Comparison of ENCODE assay signal across 1 cellular context in genomic region chrX:153687121-153688039, GRCh38.
TF ChIP-seq lines count a peak whose summit lies in the region.

TSS of gene SLC6A8 (plus strand) at chrX:153687926. CDS start at chrX:153688575, 649 bp downstream.

TF ChIP-seq in K562, 482 proteins besides CTCF, POLR2A, EP300 and RAD21 (continued from another document):
- TF ChIP-seq MAZ (CRISPR knock-in tag; conservative IDR thresholded peaks at IDR 0.05 in 1 of 2, IDR thresholded peaks at IDR 0.05 in 1 of 2) (0 out of 4 replicates have a peak, but pooled peaks have one; percentile 16 to 26), HNRNPK (IDR thresholded peaks at IDR 0.05; ENCODE audit: low read depth, low read length, poor library complexity, severe bottlenecking) (peak; percentile 55), KDM5B (IDR thresholded peaks at IDR 0.05; ENCODE audit: insufficient replicate concordance, low read depth, low read length) (peak; percentile 76), RBFOX2 (IDR thresholded peaks at IDR 0.05; ENCODE audit: low read depth, low read length) (peak; percentile 69), MBD2 (IDR thresholded peaks at IDR 0.05; ENCODE audit: borderline replicate concordance, low read depth) (0 out of 2 replicates have a peak, but pooled peaks have one; percentile 36), ZFX (CRISPR knock-in tag; IDR thresholded peaks at IDR 0.05) (peak; percentile 7; the same call in 1 of the 2 replicates), TAF1 (IDR thresholded peaks at IDR 0.05; ENCODE audit: control insufficient read depth, extremely low read depth, insufficient read depth, low read length, severe bottlenecking) (peak; percentile 60), HDAC2 (IDR thresholded peaks at IDR 0.05) (no peak), JUND (IDR thresholded peaks at IDR 0.05; ENCODE audit: borderline replicate concordance, low read depth, low read length) (0 out of 2 replicates have a peak, but pooled peaks have one; percentile 37), JUND (tag; IDR thresholded peaks at IDR 0.05; ENCODE audit: borderline replicate concordance, low read depth, low read length) (no peak; the same call in 2 of the 3 replicates), ZNF57 (CRISPR knock-in tag; IDR thresholded peaks at IDR 0.05) (no peak), PML (IDR thresholded peaks at IDR 0.05; ENCODE audit: low read length) (peak; percentile 25; the same call in 1 of the 2 replicates), SLC30A9 (CRISPR knock-in tag; IDR thresholded peaks at IDR 0.05) (no peak), ARNT (IDR thresholded peaks at IDR 0.05) (no peak), ZBTB7A (IDR thresholded peaks at IDR 0.05; ENCODE audit: borderline replicate concordance, control insufficient read depth, low read depth, low read length) (peak; percentile 51; the same call in 1 of the 2 replicates), CREM (IDR thresholded peaks at IDR 0.05; ENCODE audit: low read depth) (0 out of 2 replicates have a peak, but pooled peaks have one; percentile 37), CTCFL (IDR thresholded peaks at IDR 0.05; ENCODE audit: borderline replicate concordance, insufficient read depth, low read depth, low read length, poor library complexity, severe bottlenecking) (peak; percentile 64), CBFB (CRISPR knock-in tag; IDR thresholded peaks at IDR 0.05) (no peak), U2AF2 (optimal IDR thresholded peaks at IDR 0.05; ENCODE audit: low read depth, low read length) (no peak), VEZF1 (CRISPR knock-in tag; IDR thresholded peaks at IDR 0.05) (peak; percentile 82), BCLAF1 (IDR thresholded peaks at IDR 0.05; ENCODE audit: borderline replicate concordance in 1 of 2, control insufficient read depth in 1 of 2, low read depth in 2 of 2, low read length in 1 of 2) (no peak), POLR2H (tag; IDR thresholded peaks at IDR 0.05; ENCODE audit: low read depth) (peak; percentile 57), POLR2G (IDR thresholded peaks at IDR 0.05; ENCODE audit: low read depth, low read length) (peak; percentile 79), NFE2L1 (tag; IDR thresholded peaks at IDR 0.05; ENCODE audit: borderline replicate concordance, low read depth) (no peak), TBP (optimal IDR thresholded peaks at IDR 0.05; ENCODE audit: low read depth, low read length) (peak; percentile 83), ZNF639 (CRISPR knock-in tag; conservative IDR thresholded peaks at IDR 0.05 in 1 of 2, IDR thresholded peaks at IDR 0.05 in 1 of 2) (peak in 1 of 2 experiments; percentile 67; a peak in 1 of 4 replicates)
